In the genomic region with DNA sequence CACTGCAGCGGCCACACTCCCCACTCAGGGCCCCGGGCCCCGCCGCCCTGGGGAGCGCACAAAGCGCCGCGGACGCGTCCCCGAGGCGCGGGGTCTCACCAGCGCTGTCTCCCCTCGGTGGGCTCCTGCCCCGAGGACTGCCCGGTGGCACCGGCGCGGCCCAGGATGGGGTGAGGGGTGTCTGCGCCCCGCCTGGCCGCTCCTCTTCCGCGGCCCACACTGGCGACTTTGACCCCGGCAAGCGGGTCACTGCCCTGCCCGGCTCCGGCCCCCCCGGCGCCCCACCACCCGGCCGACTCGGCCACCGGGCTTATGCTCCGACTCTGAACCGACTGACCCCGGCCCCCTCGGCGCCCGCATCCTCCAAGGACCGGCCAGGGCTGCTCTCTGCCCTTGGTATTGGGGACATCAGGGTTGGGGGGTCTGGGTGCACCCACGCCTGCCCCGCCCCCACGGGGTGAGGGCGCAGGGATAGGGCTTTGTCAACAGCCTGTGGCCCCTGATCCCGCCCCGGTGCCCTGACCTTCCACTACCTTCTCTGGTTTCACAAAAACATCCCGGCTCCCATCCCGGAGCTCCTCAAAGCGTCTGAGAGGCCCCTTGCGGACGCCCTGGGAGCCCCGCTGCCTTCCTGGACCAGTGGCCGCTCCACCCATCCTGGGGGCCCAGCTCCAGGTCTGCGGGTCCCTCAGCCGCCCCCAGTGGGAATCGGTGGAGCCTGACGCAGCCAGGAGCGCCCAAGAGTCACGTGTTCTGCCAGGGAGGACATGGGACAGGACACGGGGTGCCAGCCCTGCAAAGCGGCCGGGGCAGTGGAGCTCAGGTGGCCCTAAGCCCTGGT, we compare ENCODE assay signal across 2 cellular contexts.
A peak's percentile ranks its signal among the peaks of the same experiment; 100 is the strongest.
TF ChIP-seq lines count a peak whose summit lies in the region.

No MANE protein-coding gene starts in this region.

TF ChIP-seq in SK-N-SH, 30 proteins besides CTCF, POLR2A, EP300 and RAD21:
- TF ChIP-seq GABPA (IDR thresholded peaks at IDR 0.05; ENCODE audit: low read depth), result no peak
- peak; percentile 78; the same call in 1 of the 2 replicates for TF ChIP-seq EZH2phosphoT487 (IDR thresholded peaks at IDR 0.05; ENCODE audit: borderline replicate concordance, low read depth)
- TF ChIP-seq, protein P1, sequence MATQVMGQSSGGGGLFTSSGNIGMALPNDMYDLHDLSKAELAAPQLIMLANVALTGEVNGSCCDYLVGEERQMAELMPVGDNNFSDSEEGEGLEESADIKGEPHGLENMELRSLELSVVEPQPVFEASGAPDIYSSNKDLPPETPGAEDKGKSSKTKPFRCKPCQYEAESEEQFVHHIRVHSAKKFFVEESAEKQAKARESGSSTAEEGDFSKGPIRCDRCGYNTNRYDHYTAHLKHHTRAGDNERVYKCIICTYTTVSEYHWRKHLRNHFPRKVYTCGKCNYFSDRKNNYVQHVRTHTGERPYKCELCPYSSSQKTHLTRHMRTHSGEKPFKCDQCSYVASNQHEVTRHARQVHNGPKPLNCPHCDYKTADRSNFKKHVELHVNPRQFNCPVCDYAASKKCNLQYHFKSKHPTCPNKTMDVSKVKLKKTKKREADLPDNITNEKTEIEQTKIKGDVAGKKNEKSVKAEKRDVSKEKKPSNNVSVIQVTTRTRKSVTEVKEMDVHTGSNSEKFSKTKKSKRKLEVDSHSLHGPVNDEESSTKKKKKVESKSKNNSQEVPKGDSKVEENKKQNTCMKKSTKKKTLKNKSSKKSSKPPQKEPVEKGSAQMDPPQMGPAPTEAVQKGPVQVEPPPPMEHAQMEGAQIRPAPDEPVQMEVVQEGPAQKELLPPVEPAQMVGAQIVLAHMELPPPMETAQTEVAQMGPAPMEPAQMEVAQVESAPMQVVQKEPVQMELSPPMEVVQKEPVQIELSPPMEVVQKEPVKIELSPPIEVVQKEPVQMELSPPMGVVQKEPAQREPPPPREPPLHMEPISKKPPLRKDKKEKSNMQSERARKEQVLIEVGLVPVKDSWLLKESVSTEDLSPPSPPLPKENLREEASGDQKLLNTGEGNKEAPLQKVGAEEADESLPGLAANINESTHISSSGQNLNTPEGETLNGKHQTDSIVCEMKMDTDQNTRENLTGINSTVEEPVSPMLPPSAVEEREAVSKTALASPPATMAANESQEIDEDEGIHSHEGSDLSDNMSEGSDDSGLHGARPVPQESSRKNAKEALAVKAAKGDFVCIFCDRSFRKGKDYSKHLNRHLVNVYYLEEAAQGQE (IDR thresholded peaks at IDR 0.05; ENCODE audit: low read depth, low read length), result no peak
- TF ChIP-seq YY1 (IDR thresholded peaks at IDR 0.05; ENCODE audit: low read depth), result no peak
- no peak for TF ChIP-seq RCOR1 (IDR thresholded peaks at IDR 0.05; ENCODE audit: low read length)
- no peak for TF ChIP-seq GATA2 (CRISPR knock-in tag; IDR thresholded peaks at IDR 0.05)
- TF ChIP-seq FOSL2 (IDR thresholded peaks at IDR 0.05; ENCODE audit: borderline replicate concordance, low read depth), result no peak
- TF ChIP-seq, protein P2, sequence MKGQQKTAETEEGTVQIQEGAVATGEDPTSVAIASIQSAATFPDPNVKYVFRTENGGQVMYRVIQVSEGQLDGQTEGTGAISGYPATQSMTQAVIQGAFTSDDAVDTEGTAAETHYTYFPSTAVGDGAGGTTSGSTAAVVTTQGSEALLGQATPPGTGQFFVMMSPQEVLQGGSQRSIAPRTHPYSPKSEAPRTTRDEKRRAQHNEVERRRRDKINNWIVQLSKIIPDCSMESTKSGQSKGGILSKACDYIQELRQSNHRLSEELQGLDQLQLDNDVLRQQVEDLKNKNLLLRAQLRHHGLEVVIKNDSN (IDR thresholded peaks at IDR 0.05; ENCODE audit: borderline replicate concordance, low read depth), result peak; percentile 61; the same call in 1 of the 2 replicates
- TF ChIP-seq ELF1 (IDR thresholded peaks at IDR 0.05), result no peak
- TF ChIP-seq SMC3 (IDR thresholded peaks at IDR 0.05; ENCODE audit: low read depth, low read length), result no peak
- no peak for TF ChIP-seq NRF1 (IDR thresholded peaks at IDR 0.05; ENCODE audit: low read depth, low read length)
- no peak for TF ChIP-seq TAF1 (IDR thresholded peaks at IDR 0.05; ENCODE audit: borderline replicate concordance, low read depth, low read length)

TF ChIP-seq in SK-N-SH treated with all-trans-retinoic acid at 6 μM for 48 hours, 23 proteins besides CTCF, POLR2A, EP300 and RAD21:
- TF ChIP-seq, protein P3, sequence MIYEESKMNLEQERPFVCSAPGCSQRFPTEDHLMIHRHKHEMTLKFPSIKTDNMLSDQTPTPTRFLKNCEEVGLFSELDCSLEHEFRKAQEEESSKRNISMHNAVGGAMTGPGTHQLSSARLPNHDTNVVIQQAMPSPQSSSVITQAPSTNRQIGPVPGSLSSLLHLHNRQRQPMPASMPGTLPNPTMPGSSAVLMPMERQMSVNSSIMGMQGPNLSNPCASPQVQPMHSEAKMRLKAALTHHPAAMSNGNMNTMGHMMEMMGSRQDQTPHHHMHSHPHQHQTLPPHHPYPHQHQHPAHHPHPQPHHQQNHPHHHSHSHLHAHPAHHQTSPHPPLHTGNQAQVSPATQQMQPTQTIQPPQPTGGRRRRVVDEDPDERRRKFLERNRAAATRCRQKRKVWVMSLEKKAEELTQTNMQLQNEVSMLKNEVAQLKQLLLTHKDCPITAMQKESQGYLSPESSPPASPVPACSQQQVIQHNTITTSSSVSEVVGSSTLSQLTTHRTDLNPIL (CRISPR knock-in tag; IDR thresholded peaks at IDR 0.05; ENCODE audit: low read depth), result no peak
- TF ChIP-seq, protein P4, sequence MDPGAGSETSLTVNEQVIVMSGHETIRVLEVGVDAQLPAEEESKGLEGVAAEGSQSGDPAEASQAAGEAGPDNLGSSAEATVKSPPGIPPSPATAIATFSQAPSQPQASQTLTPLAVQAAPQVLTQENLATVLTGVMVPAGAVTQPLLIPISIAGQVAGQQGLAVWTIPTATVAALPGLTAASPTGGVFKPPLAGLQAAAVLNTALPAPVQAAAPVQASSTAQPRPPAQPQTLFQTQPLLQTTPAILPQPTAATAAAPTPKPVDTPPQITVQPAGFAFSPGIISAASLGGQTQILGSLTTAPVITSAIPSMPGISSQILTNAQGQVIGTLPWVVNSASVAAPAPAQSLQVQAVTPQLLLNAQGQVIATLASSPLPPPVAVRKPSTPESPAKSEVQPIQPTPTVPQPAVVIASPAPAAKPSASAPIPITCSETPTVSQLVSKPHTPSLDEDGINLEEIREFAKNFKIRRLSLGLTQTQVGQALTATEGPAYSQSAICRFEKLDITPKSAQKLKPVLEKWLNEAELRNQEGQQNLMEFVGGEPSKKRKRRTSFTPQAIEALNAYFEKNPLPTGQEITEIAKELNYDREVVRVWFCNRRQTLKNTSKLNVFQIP (CRISPR knock-in tag; IDR thresholded peaks at IDR 0.05; ENCODE audit: borderline replicate concordance, low read depth), result no peak
